In genomic region chr12:69470189-69471094, GRCh38 we compare ENCODE assay signal across 8 cellular contexts. TPM values are rescaled to one million over a fixed set of nuclear protein-coding genes. Genes with fewer than 3 reads are reported as not detected.
DNase-seq lines count a peak whose midpoint lies in the region; ATAC-seq and TF ChIP-seq lines count a peak whose summit lies in the region.

A gene with protein sequence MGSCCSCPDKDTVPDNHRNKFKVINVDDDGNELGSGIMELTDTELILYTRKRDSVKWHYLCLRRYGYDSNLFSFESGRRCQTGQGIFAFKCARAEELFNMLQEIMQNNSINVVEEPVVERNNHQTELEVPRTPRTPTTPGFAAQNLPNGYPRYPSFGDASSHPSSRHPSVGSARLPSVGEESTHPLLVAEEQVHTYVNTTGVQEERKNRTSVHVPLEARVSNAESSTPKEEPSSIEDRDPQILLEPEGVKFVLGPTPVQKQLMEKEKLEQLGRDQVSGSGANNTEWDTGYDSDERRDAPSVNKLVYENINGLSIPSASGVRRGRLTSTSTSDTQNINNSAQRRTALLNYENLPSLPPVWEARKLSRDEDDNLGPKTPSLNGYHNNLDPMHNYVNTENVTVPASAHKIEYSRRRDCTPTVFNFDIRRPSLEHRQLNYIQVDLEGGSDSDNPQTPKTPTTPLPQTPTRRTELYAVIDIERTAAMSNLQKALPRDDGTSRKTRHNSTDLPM (plus strand): TSS chr12:69470388. CDS start chr12:69569031, 98,643 bp downstream.

- H3K27ac Mint-ChIP-seq in activated naive CD4-positive, alpha-beta T cell treated with anti-CD3 and anti-CD28 coated beads, Interleukin-2, amount 50 U/mL, for 72 hours: peak within 1 kb of the TSS; percentile 97 to 98
- H3K27ac Mint-ChIP-seq in glutamatergic neuron (ENCODE audit: unreplicated experiment): peak within 1 kb of the TSS; percentile 91
- H3K27ac Mint-ChIP-seq in osteocyte (ENCODE audit: unreplicated experiment): peak within 1 kb of the TSS; percentile 100

- H3K27ac ChIP-seq in thymus (ENCODE audit: low read depth): peak within 1 kb of the TSS; percentile 88

- peak within 1 kb of the TSS; percentile 88 for H3K4me3 ChIP-seq in NB4 (ENCODE audit: low read depth, low read length)
- H3K4me3 ChIP-seq in thymus (ENCODE audit: low read length): peak within 1 kb of the TSS; percentile 68

- POLR2A ChIA-PET in GM10248 (lab: Yijun Ruan, JAX): interaction anchor here (0.8 kb wide), 1 partner anchor 9 kb away, joined by 3 read pairs; no protein-coding TSS in a partner anchor

- TF ChIP-seq CTCF in GM10248 (IDR thresholded peaks at IDR 0.05; ENCODE audit: control extremely low read depth, extremely low read depth, low read depth, missing control alignments) (peak; percentile 44), NB4 (IDR thresholded peaks at IDR 0.05; ENCODE audit: low read depth, low read length) (peak; percentile 32), glutamatergic neuron (IDR thresholded peaks at IDR 0.05; ENCODE audit: partially characterized antibody, unreplicated experiment) (no peak), osteocyte (IDR thresholded peaks at IDR 0.05) (peak; percentile 54)

- under 1% methylated on average over 69 of the region's 69 CpGs for WGBS in thymus

- peak; percentile 94 for DNase-seq in GM10248 (ENCODE audit: extremely low spot score)
- DNase-seq in NB4 (ENCODE audit: low read depth): peak; percentile 96
- peak; percentile 79 to 89 for DNase-seq in activated naive CD4-positive, alpha-beta T cell treated with anti-CD3 and anti-CD28 coated beads, Interleukin-2, amount 50 U/mL, for 72 hours (ENCODE audit: low spot score in 2 of 2)
- DNase-seq in glutamatergic neuron: peak; percentile 95
- DNase-seq in osteocyte (ENCODE audit: extremely low spot score, unreplicated experiment): peak; percentile 95

- H3K4me3 Mint-ChIP-seq in glutamatergic neuron (ENCODE audit: unreplicated experiment): peak within 1 kb of the TSS; percentile 92
- peak within 1 kb of the TSS; percentile 99 for H3K4me3 Mint-ChIP-seq in osteocyte (ENCODE audit: unreplicated experiment)

- no peaks in the 10 kb centered on the region for H3K9me3 ChIP-seq in thymus (ENCODE audit: control insufficient read depth)

- no peaks in the 10 kb centered on the region for H3K9me3 Mint-ChIP-seq in activated naive CD4-positive, alpha-beta T cell treated with anti-CD3 and anti-CD28 coated beads, Interleukin-2, amount 50 U/mL, for 72 hours
- H3K9me3 Mint-ChIP-seq in glutamatergic neuron (ENCODE audit: unreplicated experiment) (peaks cover 2% of the 10 kb centered on the region), osteocyte (ENCODE audit: unreplicated experiment) (no peaks in the 10 kb centered on the region)

- peaks cover 28% of the 10 kb centered on the region for H3K4me1 Mint-ChIP-seq in glutamatergic neuron (ENCODE audit: low read depth, unreplicated experiment)
- peaks cover 58% of the 10 kb centered on the region for H3K4me1 Mint-ChIP-seq in osteocyte (ENCODE audit: unreplicated experiment)

- H3K4me1 ChIP-seq in thymus (ENCODE audit: control insufficient read depth, insufficient read depth, low read length): peaks cover 6% of the 10 kb centered on the region

- no peaks in the 10 kb centered on the region for H3K36me3 ChIP-seq in thymus (ENCODE audit: control insufficient read depth, insufficient read depth)

- ATAC-seq in HG02571 (IDR thresholded peaks at IDR 0.05; ENCODE audit: unreplicated experiment) (peak; percentile 98), SK-N-SH treated with all-trans-retinoic acid at 6 μM for 48 hours (peak; percentile 97)
- peak; percentile 99 for ATAC-seq in activated naive CD4-positive, alpha-beta T cell treated with anti-CD3 and anti-CD28 coated beads, Interleukin-2, amount 50 U/mL, for 72 hours

- peaks cover 0 to 4% of the 10 kb centered on the region in 2 donors for H3K36me3 Mint-ChIP-seq in activated naive CD4-positive, alpha-beta T cell treated with anti-CD3 and anti-CD28 coated beads, Interleukin-2, amount 50 U/mL, for 72 hours
- no peaks in the 10 kb centered on the region for H3K36me3 Mint-ChIP-seq in glutamatergic neuron (ENCODE audit: unreplicated experiment)
- H3K36me3 Mint-ChIP-seq in osteocyte (ENCODE audit: unreplicated experiment): no peaks in the 10 kb centered on the region

- no peaks in the 10 kb centered on the region for H3K27me3 ChIP-seq in thymus (ENCODE audit: control insufficient read depth, insufficient read depth)

- peak; percentile 68 for TF ChIP-seq POLR2A in NB4 (IDR thresholded peaks at IDR 0.05; ENCODE audit: extremely low read depth, insufficient read length)

- H3K27me3 Mint-ChIP-seq in glutamatergic neuron (ENCODE audit: unreplicated experiment): peaks cover 4% of the 10 kb centered on the region
- H3K27me3 Mint-ChIP-seq in osteocyte (ENCODE audit: unreplicated experiment): no peaks in the 10 kb centered on the region

- CTCF ChIA-PET in GM10248 (lab: Yijun Ruan, JAX): interaction anchor here (0.9 to 2.4 kb wide), 12 partner anchors 12 to 169 kb away, joined by 3 to 8 read pairs (median 4); no protein-coding TSS in a partner anchor

TF ChIP-seq in SK-N-SH treated with all-trans-retinoic acid at 6 μM for 48 hours, 23 proteins besides CTCF, POLR2A, EP300 and RAD21:
- TF ChIP-seq TOX (CRISPR knock-in tag; IDR thresholded peaks at IDR 0.05; ENCODE audit: borderline replicate concordance) (no peak), ZFP3 (CRISPR knock-in tag; IDR thresholded peaks at IDR 0.05) (peak; percentile 91)

RNA-seq across cellular contexts. Expression of the gene that starts here (rescaled TPM):
- total RNA-seq in activated naive CD4-positive, alpha-beta T cell treated with anti-CD3 and anti-CD28 coated beads, Interleukin-2, amount 50 U/mL, for 72 hours: 10 to 100 TPM; 13.1 to 15.5 TPM
- total RNA-seq in glutamatergic neuron (ENCODE audit: unreplicated experiment) (26.7 TPM), osteocyte (45.5 and 48.0 TPM in 2 replicates)
- 8.4 TPM for polyA plus RNA-seq in thymus

Comparison
In these comparisons a context has a peak if more than half of its experiments do, and no peak if none do; other contexts are left out.
1. Peak in every context shown above with its lines: DNase-seq, ATAC-seq, H3K4me3 ChIP-seq and H3K27ac ChIP-seq.